In genomic region chr7:152436279-152437147, GRCh38 we compare ENCODE assay signal across 8 cellular contexts. TPM values are rescaled to one million over a fixed set of nuclear protein-coding genes. Genes with fewer than 3 reads are reported as not detected.
DNase-seq lines count a peak whose midpoint lies in the region; ATAC-seq and TF ChIP-seq lines count a peak whose summit lies in the region.

No MANE protein-coding gene starts in this region.

- peak overlapping the region; percentile 88 for H3K27ac Mint-ChIP-seq in type B pancreatic cell

- H3K36me3 Mint-ChIP-seq in type B pancreatic cell, result no peaks in the 10 kb centered on the region

- H3K27me3 Mint-ChIP-seq in type B pancreatic cell, result peaks cover 10% of the 10 kb centered on the region

- TF ChIP-seq CTCF in GM10266 (IDR thresholded peaks at IDR 0.05; ENCODE audit: control insufficient read depth, insufficient read depth, low read depth, missing control alignments), result no peak
- peak in 1 of 6 experiments; percentile 32 for TF ChIP-seq CTCF in adrenal gland (IDR thresholded peaks at IDR 0.05)
- no peak for TF ChIP-seq CTCF in heart right ventricle (IDR thresholded peaks at IDR 0.05)
- TF ChIP-seq CTCF in type B pancreatic cell (conservative IDR thresholded peaks at IDR 0.05), result no peak

- H3K4me3 ChIP-seq in adrenal gland, result peak overlapping the region in 3 of 4 donors; percentile 25 to 94 (median 51)
- peak overlapping the region; percentile 41 to 99 (median 78) for H3K4me3 ChIP-seq in heart right ventricle

- intact Hi-C loops in adrenal gland (cut with DNase I), result no loop called here
- intact Hi-C loops in heart right ventricle (cut with DNase I), result loop anchor here in 6 of 10 donors (1.0 to 10.0 kb wide), 4 partner anchors 26 to 102 kb away; no protein-coding TSS in a partner anchor
- intact Hi-C loops in posterior cingulate gyrus (cut with DNase I), result loop anchor here (1.0 kb wide), 1 partner anchor 28 kb away; no protein-coding TSS in a partner anchor

- WGBS in adrenal gland, 4 donors, result 0 to 1% (median 0%) methylated on average over 28 to 113 of the region's 118 CpGs
- WGBS in heart right ventricle, 2 donors, result 0% methylated on average over 55 to 115 of the region's 118 CpGs

- H3K9me3 Mint-ChIP-seq in type B pancreatic cell, result no peaks in the 10 kb centered on the region

- H3K27me3 ChIP-seq in adrenal gland, result no peaks in the 10 kb centered on the region
- H3K27me3 ChIP-seq in heart right ventricle, result no peaks in the 10 kb centered on the region

- no peaks in the 10 kb centered on the region for H3K36me3 ChIP-seq in adrenal gland (replicated peaks in 1 of 2)
- H3K36me3 ChIP-seq in heart right ventricle, result no peaks in the 10 kb centered on the region

- H3K27ac ChIP-seq in adrenal gland, result peak overlapping the region; percentile 53 to 100 (median 94)
- H3K27ac ChIP-seq in heart right ventricle, result peak overlapping the region; percentile 93 to 100 (median 98)

- H3K4me1 Mint-ChIP-seq in type B pancreatic cell (ENCODE audit: unreplicated experiment), result peaks cover 23% of the 10 kb centered on the region

- DNase-seq in GM10266 (ENCODE audit: extremely low spot score) (peak; percentile 96), NCI-H1105 (lab: John Stamatoyannopoulos, UW) (peak; percentile 87), SW480 (ENCODE audit: low spot score) (peak; percentile 84), adrenal gland (peak; percentile 95 to 97 (median 96)), heart right ventricle (peak; percentile 94 to 96), posterior cingulate gyrus (peak; percentile 90 to 98 (median 92)), type B pancreatic cell (ENCODE audit: extremely low spot score, unreplicated experiment) (peak; percentile 95)

- H3K4me3 Mint-ChIP-seq in type B pancreatic cell, result peak overlapping the region; percentile 91

- H3K4me1 ChIP-seq in adrenal gland (replicated peaks in 1 of 2) (peaks cover 9 to 32% of the 10 kb centered on the region in 2 donors), heart right ventricle (peaks cover 0 to 31% (median 26%) of the 10 kb centered on the region in 9 donors)

- ATAC-seq in HG02610 (IDR thresholded peaks at IDR 0.05; ENCODE audit: unreplicated experiment) (peak; percentile 38), heart right ventricle (peak; percentile 87 to 94 (median 88))

- no peaks in the 10 kb centered on the region for H3K9me3 ChIP-seq in adrenal gland (replicated peaks in 1 of 3)
- H3K9me3 ChIP-seq in heart right ventricle, result no peaks in the 10 kb centered on the region

- peak; percentile 58 to 84 for TF ChIP-seq POLR2A in adrenal gland (IDR thresholded peaks at IDR 0.05)

RNA-seq across cellular contexts. Expression of gene KMT2C, which starts 0.7 kb away (rescaled TPM):
- total RNA-seq in adrenal gland, result 100 to 1,000 TPM in 1 of 8 donors, 10 to 100 TPM in 7; 35.8 to 105 (median 69.9) TPM
- polyA plus RNA-seq in adrenal gland, result 10 to 100 TPM in 2 of 3 donors, 1 to 10 TPM in 1; 6.9 to 27.4 (median 16.9) TPM
- total RNA-seq in heart right ventricle, result 10 to 100 TPM; 31.3 to 54.3 (median 47.5) TPM
- 10 to 100 TPM in 1 of 2 donors, 1 to 10 TPM in 1; 5.5 to 14.6 TPM for polyA plus RNA-seq in heart right ventricle
- 60.3 and 66.4 TPM in 2 replicates for total RNA-seq in type B pancreatic cell (ENCODE audit: low replicate concordance)

Comparison
In these comparisons a context has a peak if more than half of its experiments do, and no peak if none do; other contexts are left out.
1. Peak in every context shown above with its lines: DNase-seq, ATAC-seq, H3K4me3 ChIP-seq and H3K27ac ChIP-seq.
2. intact Hi-C loops: an anchor here in heart right ventricle (1.0 to 10.0 kb wide) and posterior cingulate gyrus (1.0 kb wide); none called in adrenal gland.